In the genomic region with DNA sequence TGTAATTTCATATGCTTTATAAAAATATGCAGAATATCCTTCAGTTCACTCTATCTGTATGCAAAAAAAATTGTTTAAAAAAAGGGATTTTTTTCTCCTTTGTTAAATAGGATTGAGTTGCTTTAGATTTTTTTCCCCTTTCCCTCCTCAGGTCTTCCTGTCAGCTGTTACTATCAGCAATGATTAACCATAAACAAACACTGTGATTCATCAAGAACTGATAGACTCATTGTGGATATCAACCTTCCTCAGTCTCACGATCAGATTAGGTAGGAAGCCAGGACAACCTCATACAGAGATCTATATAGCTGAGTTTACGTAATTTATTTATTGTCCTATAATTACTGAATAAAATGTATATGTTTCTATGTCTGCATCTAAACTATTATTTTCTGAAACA, we compare ENCODE assay signal across 15 cellular contexts.
A peak's percentile ranks its signal among the peaks of the same experiment; 100 is the strongest.
DNase-seq lines count a peak whose midpoint lies in the region; ATAC-seq, FAIRE-seq and TF ChIP-seq lines count a peak whose summit lies in the region.
"Had no signal": no experiment of that assay in that cellular context is flagged by ENCODE, and none has a peak within 500 bp of the region (broad histone marks: within the 10 kb centered on the region; RNA-seq: fewer than 3 reads in every experiment).

No MANE protein-coding gene starts in this region.

- peaks cover 6% of the 10 kb centered on the region; the same call in 1 of the 3 replicates for H3K9me3 ChIP-seq in A549
- no peaks in the 10 kb centered on the region for H3K9me3 ChIP-seq in effector memory CD4-positive, alpha-beta T cell (ENCODE audit: control insufficient read depth, low read length)
- H3K9me3 ChIP-seq: Caco-2, tibial artery had no signal

- no peak overlapping the region for H3K27ac Mint-ChIP-seq in activated naive CD8-positive, alpha-beta T cell treated with anti-CD3 and anti-CD28 coated beads for 36 hours
- H3K27ac Mint-ChIP-seq: activated T-cell treated with anti-CD3 and anti-CD28 coated beads, Interleukin-2, amount 50 U/mL, for 72 hours; neural progenitor cell had no signal

- TF ChIP-seq CTCF in A549 (IDR thresholded peaks at IDR 0.05) = no peak

- H3K27me3 Mint-ChIP-seq in activated naive CD8-positive, alpha-beta T cell treated with anti-CD3 and anti-CD28 coated beads for 36 hours = no peaks in the 10 kb centered on the region

- WGBS in A549 (ENCODE audit: missing lambda C conversion rate) = 33% methylated on average over 2 of the region's 2 CpGs

- POLR2A ChIA-PET in A549 (lab: Yijun Ruan, JAX) = no interaction called here

- H3K9me3 Mint-ChIP-seq in activated naive CD8-positive, alpha-beta T cell treated with anti-CD3 and anti-CD28 coated beads for 36 hours = no peaks in the 10 kb centered on the region

- TF ChIP-seq POLR2A in A549 (IDR thresholded peaks at IDR 0.05; ENCODE audit: low read length) = no peak

- no peak for TF ChIP-seq EP300 in A549 (IDR thresholded peaks at IDR 0.05)

- no peak for TF ChIP-seq RAD21 in A549 (conservative IDR thresholded peaks at IDR 0.05 in 1 of 2, IDR thresholded peaks at IDR 0.05 in 1 of 2)

- H3K4me1 ChIP-seq in A549 = peaks cover 12% of the 10 kb centered on the region
- no peaks in the 10 kb centered on the region for H3K4me1 ChIP-seq in effector memory CD4-positive, alpha-beta T cell (ENCODE audit: control insufficient read depth, insufficient read depth, low read length, poor library complexity, severe bottlenecking)
- H3K4me1 ChIP-seq: tibial artery had no signal

- no peak overlapping the region for H3K4me3 ChIP-seq in A549
- H3K4me3 ChIP-seq in effector memory CD4-positive, alpha-beta T cell (ENCODE audit: insufficient read depth, low read depth, low read length, poor library complexity, severe bottlenecking) = no peak overlapping the region
- H3K4me3 ChIP-seq: neural progenitor cell, tibial artery had no signal

- no peaks in the 10 kb centered on the region for H3K27me3 ChIP-seq in effector memory CD4-positive, alpha-beta T cell (replicated peaks; ENCODE audit: control insufficient read depth, insufficient read depth, low read length, poor library complexity, severe bottlenecking)
- H3K27me3 ChIP-seq: neural progenitor cell, tibial artery had no signal

- no peak overlapping the region for H3K27ac ChIP-seq in A549
- H3K27ac ChIP-seq in effector memory CD4-positive, alpha-beta T cell (ENCODE audit: insufficient read depth, low read length, poor library complexity, severe bottlenecking) = no peak overlapping the region
- no peak overlapping the region for H3K27ac ChIP-seq in caudate nucleus (ENCODE audit: low read depth, low read length)
- H3K27ac ChIP-seq: neural progenitor cell, tibial artery had no signal

- peak overlapping the region; percentile 55 for H3K4me2 ChIP-seq in A549
- H3K4me2 ChIP-seq: neural progenitor cell had no signal

- CTCF ChIA-PET in A549 (lab: Yijun Ruan, JAX) = no interaction called here

- H3K36me3 Mint-ChIP-seq in activated naive CD8-positive, alpha-beta T cell treated with anti-CD3 and anti-CD28 coated beads for 36 hours = no peaks in the 10 kb centered on the region

- ATAC-seq in A549 (peak; percentile 71 to 87; a peak in 5 of 6 replicates), HG03095 (IDR thresholded peaks at IDR 0.05; ENCODE audit: unreplicated experiment) (no peak)
- ATAC-seq: activated T-cell treated with anti-CD3 and anti-CD28 coated beads, Interleukin-2, amount 50 U/mL, for 72 hours had no signal

- no peaks in the 10 kb centered on the region for H3K36me3 ChIP-seq in effector memory CD4-positive, alpha-beta T cell (ENCODE audit: control insufficient read depth, insufficient read depth, low read length)
- H3K36me3 ChIP-seq: neural progenitor cell, tibial artery had no signal

- FAIRE-seq in A549 (lab: Jason Lieb, UNC) = no peak
- no peak for FAIRE-seq in HTR-8/SVneo (lab: Jason Lieb, UNC)
- peak; percentile 92 for FAIRE-seq in islet of Langerhans (lab: Jason Lieb, UNC)

- DNase-seq in A549 (ENCODE audit: low read depth in 1 of 2, low spot score in 1 of 2) (peak; percentile 8 to 51), HTR-8/SVneo (ENCODE audit: insufficient read length, low spot score) (peak; percentile 3), amniotic epithelial cell (ENCODE audit: low read depth) (peak; percentile 49), caudate nucleus (lab: John Stamatoyannopoulos, UW) (no peak)
- no peak for DNase-seq in activated naive CD8-positive, alpha-beta T cell treated with anti-CD3 and anti-CD28 coated beads for 36 hours
- no peak for DNase-seq in effector memory CD4-positive, alpha-beta T cell
- DNase-seq: activated T-cell treated with anti-CD3 and anti-CD28 coated beads, Interleukin-2, amount 50 U/mL, for 72 hours; MV-4-11; SHP77 treated with DMSO at 0.1 percent for 48 hours; stimulated activated CD4-positive, alpha-beta T cell treated with anti-CD3 and anti-CD28 coated beads, Interleukin-4, amount 100 ng/mL, for 4 hours; tibial artery had no signal

- H3K4me3 Mint-ChIP-seq in activated naive CD8-positive, alpha-beta T cell treated with anti-CD3 and anti-CD28 coated beads for 36 hours = no peak overlapping the region
- H3K4me3 Mint-ChIP-seq: activated T-cell treated with anti-CD3 and anti-CD28 coated beads, Interleukin-2, amount 50 U/mL, for 72 hours; neural progenitor cell had no signal

- no peaks in the 10 kb centered on the region for H3K4me1 Mint-ChIP-seq in activated naive CD8-positive, alpha-beta T cell treated with anti-CD3 and anti-CD28 coated beads for 36 hours

TF ChIP-seq in A549, 52 proteins besides CTCF, POLR2A, EP300 and RAD21:
- TF ChIP-seq SMC3 (IDR thresholded peaks at IDR 0.05) (no peak), JUNB (IDR thresholded peaks at IDR 0.05) (0 out of 2 replicates have a peak, but pooled peaks have one; percentile 15), FOSL2 (IDR thresholded peaks at IDR 0.05) (no peak), FOSL2 (CRISPR knock-in tag; IDR thresholded peaks at IDR 0.05) (peak; percentile 76)

Comparison
In these comparisons a context has a peak if more than half of its experiments do, and no peak if none do; other contexts are left out.
1. DNase-seq: peak in A549 (2 of 2), HTR-8/SVneo (single experiment) and amniotic epithelial cell (single experiment); none in activated naive CD8-positive, alpha-beta T cell treated with anti-CD3 and anti-CD28 coated beads for 36 hours (single experiment), effector memory CD4-positive, alpha-beta T cell (0 of 3) and caudate nucleus (0 of 61).